ENCODE assay signal across 12 cellular contexts in genomic region chr6:163264662-163265035, GRCh38.
"Had no signal": no experiment of that assay in that cellular context is flagged by ENCODE, and none has a peak within 500 bp of the region (broad histone marks: within the 10 kb centered on the region; RNA-seq: fewer than 3 reads in every experiment).

No MANE protein-coding gene starts in this region.

- H3K36me3 ChIP-seq: suprapubic skin had no signal

- H3K9me3 ChIP-seq: suprapubic skin had no signal

- H3K27ac ChIP-seq: suprapubic skin, VCaP had no signal

- DNase-seq: activated CD4-positive, alpha-beta T cell treated with anti-CD3 and anti-CD28 coated beads, Interleukin-2, amount 50 U/mL, for 1 hour; activated CD4-positive, CD25-positive, alpha-beta regulatory T cell treated with anti-CD3 and anti-CD28 coated beads, Interleukin-2, amount 50 U/mL, for 72 hours; activated CD8-positive, alpha-beta memory T cell treated with anti-CD3 and anti-CD28 coated beads, Interleukin-2, amount 50 U/mL, for 4 hours; activated naive CD4-positive, alpha-beta T cell treated with anti-CD3 and anti-CD28 coated beads for 36 hours; activated T-cell treated with anti-CD3 and anti-CD28 coated beads, Interleukin-2, amount 50 U/mL, for 4 hours; effector memory CD4-positive, alpha-beta T cell; nephron progenitor cell; occipital lobe; stimulated activated naive CD8-positive, alpha-beta T cell treated with anti-CD3 and anti-CD28 coated beads, Interleukin-15, Interleukin-2, amounts not matched to agents 100 U/mL and 50 U/mL, for 24 hours had no signal

- H3K4me3 ChIP-seq: skin epidermis, suprapubic skin had no signal

- H3K27me3 ChIP-seq: suprapubic skin had no signal
